ENCODE assay signal across 25 cellular contexts in the genomic region with DNA sequence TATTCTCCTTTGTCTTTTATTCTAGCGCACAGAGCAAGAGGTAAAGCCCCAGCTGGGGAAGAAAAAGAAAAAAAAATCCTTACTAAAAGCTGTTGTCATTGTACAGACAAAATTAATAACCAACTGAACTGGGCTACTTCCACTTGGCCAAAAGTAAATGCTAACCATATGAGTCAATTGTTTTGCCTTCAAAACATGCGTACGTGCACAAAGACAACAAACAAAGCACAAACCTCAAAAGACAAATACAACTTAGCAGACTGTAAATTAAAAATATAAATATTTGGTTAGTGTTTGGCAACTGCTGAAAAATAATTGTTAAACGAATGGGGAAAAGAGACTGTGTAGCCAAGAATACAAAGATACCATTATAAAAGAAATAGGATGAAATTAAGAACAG. TPM values are rescaled to one million over a fixed set of nuclear protein-coding genes. Genes with fewer than 3 reads are reported as not detected.
A peak's percentile ranks its signal among the peaks of the same experiment; 100 is the strongest.
DNase-seq lines count a peak whose midpoint lies in the region; ATAC-seq, FAIRE-seq and TF ChIP-seq lines count a peak whose summit lies in the region.
"Had no signal": no experiment of that assay in that cellular context is flagged by ENCODE, and none has a peak within 500 bp of the region (broad histone marks: within the 10 kb centered on the region; RNA-seq: fewer than 3 reads in every experiment).

No MANE protein-coding gene starts in this region.

- H3K4me1 ChIP-seq in hepatocyte (ENCODE audit: insufficient read depth), result no peaks in the 10 kb centered on the region
- no peaks in the 10 kb centered on the region for H3K4me1 ChIP-seq in Karpas-422 (ENCODE audit: low read length)
- H3K4me1 ChIP-seq in Caco-2, result no peaks in the 10 kb centered on the region
- H3K4me1 ChIP-seq: esophagus squamous epithelium had no signal

- H3K4me3 Mint-ChIP-seq in Caco-2 (ENCODE audit: unreplicated experiment), result no peak overlapping the region
- H3K4me3 Mint-ChIP-seq: activated T-helper 17 cell treated with anti-CD3 and anti-CD28 coated beads, Interleukin-2, amount 50 U/mL, for 72 hours; effector memory CD8-positive, alpha-beta T cell; natural killer cell treated with Interleukin-12 subunit alpha and Interleukin-12 subunit beta and Interleukin-15 and Interleukin-18, amount 100 ng/mL, for 72 hours had no signal

- peak; percentile 17 for DNase-seq in AG08395 (ENCODE audit: low spot score)
- DNase-seq in HFF-Myc (ENCODE audit: extremely low read depth, low read depth), result no peak
- DNase-seq in bronchial epithelial cell (ENCODE audit: low read depth), result peak; percentile 35
- no peak for DNase-seq in hepatocyte (ENCODE audit: low spot score)
- no peak for DNase-seq in Karpas-422
- DNase-seq in Caco-2, result no peak
- DNase-seq: activated CD4-positive, alpha-beta T cell treated with anti-CD3 and anti-CD28 coated beads, Interleukin-2, amount 50 U/mL, for 1 hour; DMS 273 treated with DMSO at 0.1 percent for 48 hours; effector memory CD8-positive, alpha-beta T cell; esophagus squamous epithelium; GDM1; heart right ventricle; midbrain; NCI-H1417; NCI-H524 treated with DMSO at 0.1 percent for 48 hours; ovary; right cardiac atrium; WERI-Rb-1 had no signal

- no peak overlapping the region for H3K27ac ChIP-seq in hepatocyte
- no peak overlapping the region for H3K27ac ChIP-seq in Karpas-422 (ENCODE audit: low read length)
- H3K27ac ChIP-seq: esophagus squamous epithelium, heart right ventricle, ovary, WERI-Rb-1 had no signal

- H3K36me3 Mint-ChIP-seq in Caco-2 (ENCODE audit: insufficient read depth, unreplicated experiment), result no peaks in the 10 kb centered on the region
- H3K36me3 Mint-ChIP-seq: activated naive CD4-positive, alpha-beta T cell treated with anti-CD3 and anti-CD28 coated beads, Interleukin-2, amount 50 U/mL, for 72 hours; natural killer cell treated with Interleukin-12 subunit alpha and Interleukin-12 subunit beta and Interleukin-15 and Interleukin-18, amount 100 ng/mL, for 72 hours had no signal

- TF ChIP-seq CTCF in HFF-Myc (IDR thresholded peaks at IDR 0.05; ENCODE audit: low read depth, low read length, missing control alignments), result no peak
- TF ChIP-seq CTCF in bronchial epithelial cell (IDR thresholded peaks at IDR 0.05; ENCODE audit: insufficient read depth, low read length, severe bottlenecking), result no peak
- no peak for TF ChIP-seq CTCF in hepatocyte (IDR thresholded peaks at IDR 0.05; ENCODE audit: poor library complexity)
- no peak for TF ChIP-seq CTCF in Caco-2 (IDR thresholded peaks at IDR 0.05; ENCODE audit: insufficient read depth in 1 of 2, low read depth in 1 of 2, low read length in 1 of 2, severe bottlenecking in 1 of 2, unreplicated experiment in 1 of 2)

- H3K9ac ChIP-seq in Karpas-422 (ENCODE audit: low read length), result no peak overlapping the region

- H4K20me1 ChIP-seq in hepatocyte (ENCODE audit: insufficient read depth, poor library complexity, severe bottlenecking) (no peaks in the 10 kb centered on the region), Karpas-422 (ENCODE audit: insufficient read depth, low read depth, low read length) (no peaks in the 10 kb centered on the region)

- H3K9me3 ChIP-seq in hepatocyte (ENCODE audit: low read depth), result no peaks in the 10 kb centered on the region
- H3K9me3 ChIP-seq in Karpas-422 (ENCODE audit: low read length), result peaks cover 14% of the 10 kb centered on the region
- no peaks in the 10 kb centered on the region for H3K9me3 ChIP-seq in Caco-2
- H3K9me3 ChIP-seq: esophagus squamous epithelium, ovary had no signal

- intact Hi-C loops in Caco-2 (cut with micrococcal nuclease; ENCODE audit: unreplicated experiment), result no loop called here

- H3K4me1 Mint-ChIP-seq in Caco-2 (ENCODE audit: low read depth, unreplicated experiment), result no peaks in the 10 kb centered on the region
- H3K4me1 Mint-ChIP-seq: activated T-helper 17 cell treated with anti-CD3 and anti-CD28 coated beads, Interleukin-2, amount 50 U/mL, for 72 hours had no signal

- POLR2A ChIA-PET in Caco-2 (lab: Charles Lee), result no interaction called here

- H3K79me2 ChIP-seq in hepatocyte (peaks cover 28% of the 10 kb centered on the region), Karpas-422 (ENCODE audit: low read length) (no peaks in the 10 kb centered on the region)

- H3K36me3 ChIP-seq in bronchial epithelial cell (ENCODE audit: control insufficient read depth, insufficient read depth, low read length) (no peaks in the 10 kb centered on the region), hepatocyte (replicated peaks; ENCODE audit: insufficient read depth, low read depth) (no peaks in the 10 kb centered on the region), Karpas-422 (ENCODE audit: insufficient read depth, low read length) (no peaks in the 10 kb centered on the region), Caco-2 (ENCODE audit: control insufficient read depth, insufficient read depth, low read length) (no peaks in the 10 kb centered on the region)
- H3K36me3 ChIP-seq: esophagus squamous epithelium, heart right ventricle, ovary, WERI-Rb-1 had no signal

- H3K4me2 ChIP-seq in hepatocyte (peak overlapping the region; percentile 10), Karpas-422 (ENCODE audit: low read depth, low read length, poor library complexity, severe bottlenecking) (no peak overlapping the region)

- H3K27me3 Mint-ChIP-seq in Caco-2 (ENCODE audit: insufficient read depth, unreplicated experiment), result no peaks in the 10 kb centered on the region
- H3K27me3 Mint-ChIP-seq: activated T-helper 17 cell treated with anti-CD3 and anti-CD28 coated beads, Interleukin-2, amount 50 U/mL, for 72 hours; effector memory CD8-positive, alpha-beta T cell had no signal

- H3K27ac Mint-ChIP-seq in Caco-2 (ENCODE audit: unreplicated experiment), result no peak overlapping the region
- H3K27ac Mint-ChIP-seq: activated naive CD4-positive, alpha-beta T cell treated with anti-CD3 and anti-CD28 coated beads, Interleukin-2, amount 50 U/mL, for 72 hours; activated T-helper 17 cell treated with anti-CD3 and anti-CD28 coated beads, Interleukin-2, amount 50 U/mL, for 72 hours; effector memory CD8-positive, alpha-beta T cell; natural killer cell treated with Interleukin-12 subunit alpha and Interleukin-12 subunit beta and Interleukin-15 and Interleukin-18, amount 100 ng/mL, for 72 hours had no signal

- no peak for FAIRE-seq in bronchial epithelial cell (lab: Jason Lieb, UNC)
- FAIRE-seq: urothelium cell line had no signal

- H3K4me3 ChIP-seq in HFF-Myc (replicated peaks; ENCODE audit: low read depth, low read length) (peak overlapping the region; percentile 74), bronchial epithelial cell (ENCODE audit: low read depth, low read length) (no peak overlapping the region), hepatocyte (no peak overlapping the region), Karpas-422 (ENCODE audit: low read length) (no peak overlapping the region), Caco-2 (ENCODE audit: low read depth, low read length) (no peak overlapping the region)
- H3K4me3 ChIP-seq: esophagus squamous epithelium, heart right ventricle, ovary had no signal

- no peaks in the 10 kb centered on the region for H3K9me3 Mint-ChIP-seq in Caco-2 (ENCODE audit: unreplicated experiment)
- H3K9me3 Mint-ChIP-seq: activated T-helper 17 cell treated with anti-CD3 and anti-CD28 coated beads, Interleukin-2, amount 50 U/mL, for 72 hours; effector memory CD8-positive, alpha-beta T cell; natural killer cell treated with Interleukin-12 subunit alpha and Interleukin-12 subunit beta and Interleukin-15 and Interleukin-18, amount 100 ng/mL, for 72 hours had no signal

- 87% methylated on average over 4 of the region's 4 CpGs for WGBS in hepatocyte (ENCODE audit: low lambda C conversion rate, missing lambda C conversion rate)

- ATAC-seq in GM18511 (IDR thresholded peaks at IDR 0.05; ENCODE audit: unreplicated experiment) (no peak), HG03457 (IDR thresholded peaks at IDR 0.05; ENCODE audit: unreplicated experiment) (no peak)
- ATAC-seq: activated naive CD4-positive, alpha-beta T cell treated with anti-CD3 and anti-CD28 coated beads, Interleukin-2, amount 50 U/mL, for 72 hours; activated T-helper 17 cell treated with anti-CD3 and anti-CD28 coated beads, Interleukin-2, amount 50 U/mL, for 72 hours; effector memory CD8-positive, alpha-beta T cell; heart right ventricle; left lobe of liver; natural killer cell treated with Interleukin-12 subunit alpha and Interleukin-12 subunit beta and Interleukin-15 and Interleukin-18, amount 100 ng/mL, for 72 hours; right cardiac atrium had no signal

- H3K27me3 ChIP-seq in bronchial epithelial cell (ENCODE audit: control insufficient read depth, insufficient read depth, low read length) (no peaks in the 10 kb centered on the region), hepatocyte (no peaks in the 10 kb centered on the region), Karpas-422 (ENCODE audit: low read length) (no peaks in the 10 kb centered on the region), Caco-2 (replicated peaks; ENCODE audit: control insufficient read depth, insufficient read depth, low read length) (no peaks in the 10 kb centered on the region)
- H3K27me3 ChIP-seq: esophagus squamous epithelium, heart right ventricle, ovary had no signal

- CTCF ChIA-PET in Caco-2 (lab: Charles Lee), result no interaction called here

- no TSS peak for BruUV-seq in Caco-2 (replicated peaks; lab: Mats Ljungman, UMichigan)

- no peak overlapping the region for H2AFZ ChIP-seq in hepatocyte
- H2AFZ ChIP-seq in Karpas-422 (ENCODE audit: low read length), result no peak overlapping the region

- H3K9me2 ChIP-seq in hepatocyte (replicated peaks; ENCODE audit: insufficient read depth) (no peaks in the 10 kb centered on the region), Karpas-422 (replicated peaks; ENCODE audit: insufficient read depth, low read length) (no peaks in the 10 kb centered on the region)

RNA-seq across cellular contexts. Expression of gene EDA2R, which starts 5.9 kb away (rescaled TPM):
- total RNA-seq in bronchial epithelial cell (3.8 and 5.3 TPM in 2 replicates), hepatocyte (4.8 and 6.7 TPM in 2 replicates), Caco-2 (2022) (not detected in 2 replicates)
- polyA plus RNA-seq in hepatocyte, result 2.3 and 5.5 TPM in 2 replicates
- total RNA-seq in Karpas-422 (2014; rRNA removed; shearing (Covaris generic); ENCODE audit: low replicate concordance), result not detected in 2 replicates

Comparison
In these comparisons a context has a peak if more than half of its experiments do, and no peak if none do; other contexts are left out.
1. DNase-seq: peak in AG08395 (single experiment) and bronchial epithelial cell (single experiment); none in HFF-Myc (single experiment), hepatocyte (single experiment), Karpas-422 (single experiment) and Caco-2 (0 of 2).